In the genomic region with DNA sequence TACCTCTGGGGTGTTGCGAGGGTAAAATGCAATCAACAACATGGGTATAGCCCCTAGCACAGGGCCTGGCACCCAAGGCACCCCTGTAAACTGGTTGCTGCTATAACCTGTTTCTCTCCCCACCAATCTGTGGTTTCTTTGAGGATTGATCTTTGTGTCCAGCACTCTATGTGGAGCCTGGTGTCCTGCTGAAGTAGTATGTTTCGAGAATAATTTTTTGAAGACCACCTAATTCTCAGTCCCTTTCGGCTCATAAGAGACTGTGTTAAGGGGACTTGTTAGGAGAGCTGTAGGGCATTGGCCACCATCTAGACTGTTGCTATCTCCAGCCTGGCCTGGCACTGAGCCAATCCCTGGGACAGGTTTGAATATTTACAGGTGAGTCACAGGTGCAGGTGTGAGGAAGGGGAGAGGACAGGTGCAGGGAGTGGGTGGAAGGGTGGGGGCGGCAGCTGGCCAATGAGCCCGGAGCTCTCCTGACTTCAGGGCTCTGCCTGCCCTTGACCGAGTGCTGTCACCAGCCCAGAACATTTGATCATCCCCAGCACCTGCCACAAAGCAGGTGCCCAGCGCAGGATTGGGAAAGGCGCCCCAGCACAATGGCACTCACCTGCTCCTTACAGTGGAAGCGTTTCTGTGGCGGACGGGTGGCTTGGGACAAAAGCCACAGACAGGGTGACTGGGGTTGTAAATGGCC, we compare ENCODE assay signal across 8 cellular contexts. TPM values are rescaled to one million over a fixed set of nuclear protein-coding genes. Genes with fewer than 3 reads are reported as not detected.
DNase-seq lines count a peak whose midpoint lies in the region; ATAC-seq and TF ChIP-seq lines count a peak whose summit lies in the region.

No MANE protein-coding gene starts in this region.

- peak; percentile 78 for ATAC-seq in left lung
- ATAC-seq in stimulated activated naive CD8-positive, alpha-beta T cell treated with anti-CD3 and anti-CD28 coated beads, Interleukin-15, Interleukin-2, amounts not matched to agents 100 U/mL and 50 U/mL, for 24 hours = no peak
- ATAC-seq in CD4-positive, alpha-beta T cell (ENCODE audit: poor library complexity) = no peak

- DNase-seq in stimulated activated CD4-positive, alpha-beta T cell treated with anti-CD3 and anti-CD28 coated beads, Interleukin-15, amount 100 ng/mL, for 24 hours = peak; percentile 5
- no peak for DNase-seq in stimulated activated CD4-positive, alpha-beta T cell treated with anti-CD3 and anti-CD28 coated beads, Interleukin-1b, Interleukin-23, amount 100 ng/mL, for 48 hours
- peak; percentile 88 for DNase-seq in SHP77 treated with DMSO at 0.1 percent for 48 hours (lab: John Stamatoyannopoulos, UW)
- peak; percentile 86 for DNase-seq in left lung
- no peak for DNase-seq in stimulated activated naive CD8-positive, alpha-beta T cell treated with anti-CD3 and anti-CD28 coated beads, Interleukin-15, Interleukin-2, amounts not matched to agents 100 U/mL and 50 U/mL, for 24 hours
- no peak for DNase-seq in esophagus squamous epithelium (lab: John Stamatoyannopoulos, UW)
- no peak for DNase-seq in mesenteric fat pad (ENCODE audit: low spot score)
- no peak for DNase-seq in CD4-positive, alpha-beta T cell

- TF ChIP-seq CTCF in left lung (IDR thresholded peaks at IDR 0.05) = no peak
- no peak for TF ChIP-seq CTCF in esophagus squamous epithelium (IDR thresholded peaks at IDR 0.05)
- no peak for TF ChIP-seq CTCF in CD4-positive, alpha-beta T cell (IDR thresholded peaks at IDR 0.05)

- 55 to 62% methylated on average over 4 to 5 of the region's 11 CpGs for WGBS in esophagus squamous epithelium, 2 donors

- H3K4me3 ChIP-seq in left lung (no peak overlapping the region), esophagus squamous epithelium (no peak overlapping the region)

- no peaks in the 10 kb centered on the region for H3K27me3 Mint-ChIP-seq in CD4-positive, alpha-beta T cell

- H3K9me3 Mint-ChIP-seq in CD4-positive, alpha-beta T cell = no peaks in the 10 kb centered on the region

- H3K36me3 ChIP-seq in left lung (peaks cover 0 to 24% of the 10 kb centered on the region in 2 donors), esophagus squamous epithelium (peaks cover under 1 to 25% (median 1%) of the 10 kb centered on the region in 3 donors)

- CTCF ChIA-PET in CD4-positive, alpha-beta T cell (lab: Charles Lee) = interaction anchor here (2.8 kb wide), 1 partner anchor 13 kb away, joined by 12 read pairs; the partner anchor contains the start of gene ACTL10

- TF ChIP-seq POLR2A in esophagus squamous epithelium (IDR thresholded peaks at IDR 0.05) = no peak

- no peaks in the 10 kb centered on the region for H3K4me1 Mint-ChIP-seq in CD4-positive, alpha-beta T cell (ENCODE audit: low read depth)

- H3K27ac ChIP-seq in left lung (no peak overlapping the region), esophagus squamous epithelium (peak overlapping the region in 2 of 4 donors; percentile 67 to 84)
- H3K27ac ChIP-seq in CD4-positive, alpha-beta T cell (ENCODE audit: low read depth, low read length) = no peak overlapping the region

- H3K27ac Mint-ChIP-seq in CD4-positive, alpha-beta T cell = no peak overlapping the region

- no peaks in the 10 kb centered on the region for H3K36me3 Mint-ChIP-seq in CD4-positive, alpha-beta T cell (ENCODE audit: low read depth)

- H3K4me1 ChIP-seq in left lung (peaks cover 5 to 10% of the 10 kb centered on the region in 2 donors), esophagus squamous epithelium (peaks cover 20 to 73% (median 35%) of the 10 kb centered on the region in 3 donors)

- POLR2A ChIA-PET in CD4-positive, alpha-beta T cell (lab: Charles Lee) = no interaction called here

- intact Hi-C loops in left lung (cut with DNase I) = loop anchor here in 1 of 2 donors (5.0 kb wide), 1 partner anchor 192 kb away; no protein-coding TSS in a partner anchor
- intact Hi-C loops in esophagus squamous epithelium (cut with DNase I) = loop anchor here (5.0 kb wide), 1 partner anchor 197 kb away; no protein-coding TSS in a partner anchor
- intact Hi-C loops in CD4-positive, alpha-beta T cell (cut with DNase I, micrococcal nuclease) = no loop called here

- no peaks in the 10 kb centered on the region for H3K9me3 ChIP-seq in left lung
- no peaks in the 10 kb centered on the region for H3K9me3 ChIP-seq in esophagus squamous epithelium
- H3K9me3 ChIP-seq in CD4-positive, alpha-beta T cell (ENCODE audit: control insufficient read depth, low read length) = no peaks in the 10 kb centered on the region

- H3K4me3 Mint-ChIP-seq in CD4-positive, alpha-beta T cell = no peak overlapping the region

- H3K27me3 ChIP-seq in left lung (no peaks in the 10 kb centered on the region), esophagus squamous epithelium (no peaks in the 10 kb centered on the region)
- H3K27me3 ChIP-seq in CD4-positive, alpha-beta T cell (ENCODE audit: control insufficient read depth, insufficient read depth, low read length) = no peaks in the 10 kb centered on the region

RNA-seq across cellular contexts. Expression of gene C20orf144, which starts 8.1 kb away (rescaled TPM):
- total RNA-seq in left lung (under 1 TPM in 1 of 2 donors, not detected in 1; 0.24 TPM), esophagus squamous epithelium (not detected), mesenteric fat pad (not detected)
- under 1 TPM; 0.17 to 0.19 TPM for total RNA-seq in CD4-positive, alpha-beta T cell

RNA-seq across cellular contexts. Expression of gene ACTL10, which starts 12.7 kb away (rescaled TPM):
- total RNA-seq in left lung = 1 to 10 TPM; 1.2 to 2.3 TPM
- 1 to 10 TPM; 1.8 to 4.4 (median 3.5) TPM for total RNA-seq in esophagus squamous epithelium
- total RNA-seq in mesenteric fat pad = 0.93 TPM
- total RNA-seq in CD4-positive, alpha-beta T cell = under 1 TPM; 0.28 to 0.55 TPM

RNA-seq across cellular contexts. Expression of gene NECAB3, which starts 20.2 kb away (rescaled TPM):
- 10 to 100 TPM; 53.7 to 72.9 TPM for total RNA-seq in left lung
- 10 to 100 TPM; 12.6 to 25.9 (median 19.1) TPM for total RNA-seq in esophagus squamous epithelium
- 22.5 TPM for total RNA-seq in mesenteric fat pad
- 1 to 10 TPM; 8.7 to 9.2 TPM for total RNA-seq in CD4-positive, alpha-beta T cell

RNA-seq across cellular contexts. Expression of gene E2F1, which starts 32.1 kb away (rescaled TPM):
- total RNA-seq in left lung = 10 to 100 TPM; 14.2 to 23.6 TPM
- 1 to 10 TPM; 2.1 to 4.8 (median 3.1) TPM for total RNA-seq in esophagus squamous epithelium
- 2.3 TPM for total RNA-seq in mesenteric fat pad
- 1 to 10 TPM; 1.2 to 1.6 TPM for total RNA-seq in CD4-positive, alpha-beta T cell

Comparison
In these comparisons a context has a peak if more than half of its experiments do, and no peak if none do; other contexts are left out.
1. DNase-seq: peak in stimulated activated CD4-positive, alpha-beta T cell treated with anti-CD3 and anti-CD28 coated beads, Interleukin-15, amount 100 ng/mL, for 24 hours (single experiment), SHP77 treated with DMSO at 0.1 percent for 48 hours (single experiment) and left lung (2 of 2); none in stimulated activated CD4-positive, alpha-beta T cell treated with anti-CD3 and anti-CD28 coated beads, Interleukin-1b, Interleukin-23, amount 100 ng/mL, for 48 hours (single experiment), stimulated activated naive CD8-positive, alpha-beta T cell treated with anti-CD3 and anti-CD28 coated beads, Interleukin-15, Interleukin-2, amounts not matched to agents 100 U/mL and 50 U/mL, for 24 hours (single experiment), esophagus squamous epithelium (single experiment), mesenteric fat pad (single experiment) and CD4-positive, alpha-beta T cell (0 of 10).